ENCODE assay signal across 8 cellular contexts in genomic region chr3:41961061-41961749, GRCh38. TPM values are rescaled to one million over a fixed set of nuclear protein-coding genes. Genes with fewer than 3 reads are reported as not detected.
DNase-seq lines count a peak whose midpoint lies in the region; ATAC-seq lines count a peak whose summit lies in the region.

No MANE protein-coding gene starts in this region.

- H3K27ac ChIP-seq in BLaER1 = peak overlapping the region; percentile 98
- H3K27ac ChIP-seq in substantia nigra (ENCODE audit: low read depth, low read length, poor library complexity, severe bottlenecking) = peak overlapping the region; percentile 8

- H3K9me3 ChIP-seq in BLaER1 = no peaks in the 10 kb centered on the region

- DNase-seq in RKO (ENCODE audit: low spot score) (peak; percentile 80), glomerular visceral epithelial cell (ENCODE audit: extremely low spot score) (peak; percentile 59), occipital lobe (lab: John Stamatoyannopoulos, UW) (peak; percentile 14), substantia nigra (lab: John Stamatoyannopoulos, UW) (peak in 24 of 49 donors; percentile 6 to 72 (median 24))
- peak; percentile 21 to 53 (median 42) for DNase-seq in activated naive CD4-positive, alpha-beta T cell (lab: John Stamatoyannopoulos, UW)

- peak overlapping the region; percentile 96 for H3K4me2 ChIP-seq in BLaER1

- no peaks in the 10 kb centered on the region for H3K27me3 ChIP-seq in BLaER1

- H3K4me1 ChIP-seq in BLaER1 = peaks cover 20% of the 10 kb centered on the region

- H3K4me3 ChIP-seq in BLaER1 = peak overlapping the region; percentile 88

- peak overlapping the region; percentile 96 for H3K9ac ChIP-seq in BLaER1

- no peaks in the 10 kb centered on the region for H4K20me1 ChIP-seq in BLaER1

- H3K36me3 ChIP-seq in BLaER1 = no peaks in the 10 kb centered on the region

- ATAC-seq in GM19395 (IDR thresholded peaks at IDR 0.05; ENCODE audit: unreplicated experiment) (peak; percentile 24), HG03565 (IDR thresholded peaks at IDR 0.05; ENCODE audit: unreplicated experiment) (peak; percentile 3)

RNA-seq across cellular contexts. Expression of gene ULK4, which starts 0.7 kb away (rescaled TPM):
- 21.1 TPM for total RNA-seq in occipital lobe
